8 cellular contexts compared by ENCODE assay signal in genomic region chr6:42782689-42783176, GRCh38. TPM values are rescaled to one million over a fixed set of nuclear protein-coding genes. Genes with fewer than 3 reads are reported as not detected.
DNase-seq lines count a peak whose midpoint lies in the region; ATAC-seq and TF ChIP-seq lines count a peak whose summit lies in the region.

No MANE protein-coding gene starts in this region.

- H3K9me3 ChIP-seq in right cardiac atrium (ENCODE audit: control insufficient read depth, low read length), result no peaks in the 10 kb centered on the region
- no peaks in the 10 kb centered on the region for H3K9me3 ChIP-seq in psoas muscle

- no peaks in the 10 kb centered on the region for H3K27me3 Mint-ChIP-seq in T-helper 2 cell treated with Interferon-gamma antibody and Interleukin-4, amounts not matched to agents 5 μg/mL and 100 μg/mL, for 36 hours (ENCODE audit: low read depth)

- peaks cover 28% of the 10 kb centered on the region for H3K4me1 Mint-ChIP-seq in T-helper 2 cell treated with Interferon-gamma antibody and Interleukin-4, amounts not matched to agents 5 μg/mL and 100 μg/mL, for 36 hours (ENCODE audit: low read depth)

- no peaks in the 10 kb centered on the region for H3K36me3 ChIP-seq in psoas muscle (ENCODE audit: insufficient read depth in 1 of 2, low read depth in 1 of 2)
- H3K36me3 ChIP-seq in urinary bladder (ENCODE audit: insufficient read depth), result no peaks in the 10 kb centered on the region

- H3K9me3 Mint-ChIP-seq in T-helper 2 cell treated with Interferon-gamma antibody and Interleukin-4, amounts not matched to agents 5 μg/mL and 100 μg/mL, for 36 hours, result no peaks in the 10 kb centered on the region

- H3K4me1 ChIP-seq in right cardiac atrium (ENCODE audit: control insufficient read depth, insufficient read depth, low read length), result peaks cover 5% of the 10 kb centered on the region
- H3K4me1 ChIP-seq in psoas muscle, result peaks cover 24% of the 10 kb centered on the region
- no peaks in the 10 kb centered on the region for H3K4me1 ChIP-seq in urinary bladder (ENCODE audit: insufficient read depth)

- under 1% methylated on average over 51 of the region's 51 CpGs for WGBS in right cardiac atrium
- 0% methylated on average over 28 to 51 of the region's 51 CpGs for WGBS in psoas muscle, 3 donors
- WGBS in urinary bladder, result under 1% methylated on average over 49 of the region's 51 CpGs

- peaks cover 16% of the 10 kb centered on the region for H3K36me3 Mint-ChIP-seq in T-helper 2 cell treated with Interferon-gamma antibody and Interleukin-4, amounts not matched to agents 5 μg/mL and 100 μg/mL, for 36 hours (ENCODE audit: low read depth)

- DNase-seq in CMK (ENCODE audit: low read depth) (peak; percentile 68), NCI-H1417 treated with DMSO at 0.1 percent for 48 hours (lab: John Stamatoyannopoulos, UW) (peak; percentile 83), right cardiac atrium (peak; percentile 86 to 94 (median 92)), psoas muscle (peak; percentile 80 to 92)
- peak; percentile 64 for DNase-seq in T-helper 2 cell treated with Interferon-gamma antibody and Interleukin-4, amounts not matched to agents 5 μg/mL and 100 μg/mL, for 36 hours (ENCODE audit: low spot score)

- H3K4me3 Mint-ChIP-seq in T-helper 2 cell treated with Interferon-gamma antibody and Interleukin-4, amounts not matched to agents 5 μg/mL and 100 μg/mL, for 36 hours, result peak overlapping the region; percentile 97

- peak overlapping the region; percentile 99 for H3K27ac ChIP-seq in angular gyrus (ENCODE audit: low read depth, low read length)
- peak overlapping the region; percentile 96 for H3K27ac ChIP-seq in right cardiac atrium (ENCODE audit: low read length)
- peak overlapping the region; percentile 100 for H3K27ac ChIP-seq in psoas muscle
- H3K27ac ChIP-seq in urinary bladder (ENCODE audit: low read depth), result peak overlapping the region; percentile 100

- TF ChIP-seq CTCF in psoas muscle (IDR thresholded peaks at IDR 0.05), result no peak

- H3K27ac Mint-ChIP-seq in T-helper 2 cell treated with Interferon-gamma antibody and Interleukin-4, amounts not matched to agents 5 μg/mL and 100 μg/mL, for 36 hours, result peak overlapping the region; percentile 100

- ATAC-seq in GM21825 (IDR thresholded peaks at IDR 0.05; ENCODE audit: unreplicated experiment) (peak; percentile 10), right cardiac atrium (peak; percentile 85 to 88), psoas muscle (peak; percentile 74 to 77 (median 76))

- H3K27me3 ChIP-seq in right cardiac atrium (ENCODE audit: control insufficient read depth, insufficient read depth), result no peaks in the 10 kb centered on the region
- no peaks in the 10 kb centered on the region for H3K27me3 ChIP-seq in psoas muscle (ENCODE audit: insufficient read depth in 3 of 3, low read length in 2 of 3)

- intact Hi-C loops in right cardiac atrium (cut with DNase I) (loop anchor here in 2 of 4 donors (5.0 kb wide), 1 partner anchor 35 kb away; the partner anchor contains the start of gene TBCC (in 2 of the 2)), psoas muscle (cut with DNase I) (loop anchor here (1.0 to 5.0 kb wide), 3 partner anchors 36 to 95 kb away; partner anchors contain the start of genes TBCC (in 2 of the 2) and RPL7L1 (in 1 of the 2))

- H3K4me3 ChIP-seq in right cardiac atrium (ENCODE audit: low read length), result peak overlapping the region; percentile 86
- peak overlapping the region; percentile 90 for H3K4me3 ChIP-seq in psoas muscle
- peak overlapping the region; percentile 95 for H3K4me3 ChIP-seq in urinary bladder (ENCODE audit: low read depth, low read length)

RNA-seq across cellular contexts. Expression of gene BICRAL, which starts 0.9 kb away (rescaled TPM):
- total RNA-seq in right cardiac atrium (10 to 100 TPM; 11.4 to 13.6 (median 13.1) TPM), psoas muscle (10 to 100 TPM in 2 of 4 donors, 1 to 10 TPM in 2; 6.2 to 12.2 (median 10.5) TPM), urinary bladder (16.2 TPM)
- polyA plus RNA-seq in right cardiac atrium (3.9 TPM), psoas muscle (1 to 10 TPM; 2.8 to 5.0 (median 2.9) TPM), urinary bladder (12.3 TPM)

RNA-seq across cellular contexts. Expression of gene TBCC, which starts 36.8 kb away (rescaled TPM):
- total RNA-seq in right cardiac atrium, result 10 to 100 TPM; 13.9 to 15.3 (median 14.8) TPM
- 18.2 TPM for polyA plus RNA-seq in right cardiac atrium
- 10 to 100 TPM; 17.0 to 26.9 (median 18.9) TPM for total RNA-seq in psoas muscle
- polyA plus RNA-seq in psoas muscle, result 10 to 100 TPM; 13.1 to 41.3 (median 29.8) TPM
- total RNA-seq in urinary bladder, result 31.4 TPM
- polyA plus RNA-seq in urinary bladder, result 29.8 TPM

Comparison
In these comparisons a context has a peak if more than half of its experiments do, and no peak if none do; other contexts are left out.
1. Peak in every context shown above with its lines: DNase-seq, ATAC-seq, H3K4me3 ChIP-seq and H3K27ac ChIP-seq.
2. ATAC-seq: peak in every context shown above with its lines; median percentile 86 in right cardiac atrium; 76 in psoas muscle; 10 in GM21825.